10 cellular contexts compared by ENCODE assay signal in genomic region chr5:173969167-173970049, GRCh38. TPM values are rescaled to one million over a fixed set of nuclear protein-coding genes. Genes with fewer than 3 reads are reported as not detected.
DNase-seq lines count a peak whose midpoint lies in the region; ATAC-seq and TF ChIP-seq lines count a peak whose summit lies in the region.
"Had no signal": no experiment of that assay in that cellular context is flagged by ENCODE, and none has a peak within 500 bp of the region (broad histone marks: within the 10 kb centered on the region; RNA-seq: fewer than 3 reads in every experiment).

No MANE protein-coding gene starts in this region.

- CTCF ChIA-PET in CD8-positive, alpha-beta memory T cell (lab: Charles Lee) = interaction anchor here (1.1 to 6.8 kb wide), 2 partner anchors 350 to 378 kb away, joined by 3 to 108 read pairs; partner anchors contain the start of gene BOD1

- no peaks in the 10 kb centered on the region for H3K27me3 ChIP-seq in CD8-positive, alpha-beta memory T cell (ENCODE audit: insufficient read depth, low read length, poor library complexity, severe bottlenecking)

- DNase-seq in AG08396 (ENCODE audit: low spot score) (peak; percentile 83), HFFc6 (peak; percentile 70), amniotic epithelial cell (ENCODE audit: low read depth) (peak; percentile 97), kidney tubule cell (ENCODE audit: low spot score) (peak; percentile 79)
- no peak for DNase-seq in CD8-positive, alpha-beta memory T cell
- no peak for DNase-seq in activated CD8-positive, alpha-beta memory T cell treated with anti-CD3 and anti-CD28 coated beads, Interleukin-2, amount 50 U/mL, for 4 hours
- DNase-seq: activated CD4-positive, alpha-beta T cell treated with anti-CD3 and anti-CD28 coated beads for 4 hours; CD4-positive, alpha-beta memory T cell had no signal

- ATAC-seq in HG02981 (IDR thresholded peaks at IDR 0.05; ENCODE audit: unreplicated experiment) = no peak
- ATAC-seq in HG02759 (IDR thresholded peaks at IDR 0.05; ENCODE audit: unreplicated experiment) = no peak

- peaks cover 32% of the 10 kb centered on the region for H3K4me1 Mint-ChIP-seq in HFFc6 (ENCODE audit: low read depth)
- peaks cover 6 to 19% (median 16%) of the 10 kb centered on the region in 3 donors for H3K4me1 Mint-ChIP-seq in CD8-positive, alpha-beta memory T cell

- peaks cover 18% of the 10 kb centered on the region for H3K4me1 ChIP-seq in CD8-positive, alpha-beta memory T cell (ENCODE audit: insufficient read depth, low read length)

- no peaks in the 10 kb centered on the region for H3K9me3 ChIP-seq in CD8-positive, alpha-beta memory T cell (ENCODE audit: low read length)

- no peaks in the 10 kb centered on the region for H3K9me3 Mint-ChIP-seq in HFFc6
- no peaks in the 10 kb centered on the region for H3K9me3 Mint-ChIP-seq in CD8-positive, alpha-beta memory T cell
- H3K9me3 Mint-ChIP-seq: CD4-positive, alpha-beta memory T cell had no signal

- no peak overlapping the region for H3K27ac ChIP-seq in CD8-positive, alpha-beta memory T cell (ENCODE audit: low read depth, low read length)

- H3K4me3 ChIP-seq in CD8-positive, alpha-beta memory T cell (ENCODE audit: low read length) = no peak overlapping the region

- TF ChIP-seq CTCF in HFFc6 (IDR thresholded peaks at IDR 0.05) = no peak

- H3K27ac Mint-ChIP-seq in HFFc6 = peak overlapping the region; percentile 66
- H3K27ac Mint-ChIP-seq in CD8-positive, alpha-beta memory T cell = peak overlapping the region in 1 of 8 donors; percentile 0
- H3K27ac Mint-ChIP-seq: CD4-positive, alpha-beta memory T cell had no signal

- POLR2A ChIA-PET in CD8-positive, alpha-beta memory T cell (lab: Charles Lee) = no interaction called here

- no peaks in the 10 kb centered on the region for H3K36me3 ChIP-seq in CD8-positive, alpha-beta memory T cell (ENCODE audit: insufficient read depth, low read length)

- peaks cover 3% of the 10 kb centered on the region for H3K27me3 Mint-ChIP-seq in HFFc6 (ENCODE audit: insufficient read depth)
- peaks cover 9 to 19% of the 10 kb centered on the region in 2 donors for H3K27me3 Mint-ChIP-seq in CD8-positive, alpha-beta memory T cell

- no peak overlapping the region for H3K4me3 Mint-ChIP-seq in HFFc6
- no peak overlapping the region for H3K4me3 Mint-ChIP-seq in CD8-positive, alpha-beta memory T cell
- H3K4me3 Mint-ChIP-seq: CD4-positive, alpha-beta memory T cell had no signal

- no peaks in the 10 kb centered on the region for H3K36me3 Mint-ChIP-seq in HFFc6 (ENCODE audit: low read depth)
- H3K36me3 Mint-ChIP-seq in CD8-positive, alpha-beta memory T cell = no peaks in the 10 kb centered on the region
- H3K36me3 Mint-ChIP-seq: CD4-positive, alpha-beta memory T cell had no signal

RNA-seq across cellular contexts. Expression of gene C5orf47, which starts 19.6 kb away (rescaled TPM):
- total RNA-seq in HFFc6 (2021; fragmentation: NEBNext Ultra II Directional; extraction: Animal tissue kit (Norgen Biotek cat#: 25700)) = not detected
- total RNA-seq in CD8-positive, alpha-beta memory T cell = not detected
- not detected for polyA plus RNA-seq in CD8-positive, alpha-beta memory T cell
- total RNA-seq: CD4-positive, alpha-beta memory T cell had no signal
- polyA plus RNA-seq: CD4-positive, alpha-beta memory T cell had no signal

Comparison
In these comparisons a context has a peak if more than half of its experiments do, and no peak if none do; other contexts are left out.
1. DNase-seq: peak in AG08396 (single experiment), HFFc6 (single experiment), amniotic epithelial cell (single experiment) and kidney tubule cell (single experiment); none in CD8-positive, alpha-beta memory T cell (0 of 5) and activated CD8-positive, alpha-beta memory T cell treated with anti-CD3 and anti-CD28 coated beads, Interleukin-2, amount 50 U/mL, for 4 hours (single experiment).